ENCODE assay signal across 15 cellular contexts in the genomic region with DNA sequence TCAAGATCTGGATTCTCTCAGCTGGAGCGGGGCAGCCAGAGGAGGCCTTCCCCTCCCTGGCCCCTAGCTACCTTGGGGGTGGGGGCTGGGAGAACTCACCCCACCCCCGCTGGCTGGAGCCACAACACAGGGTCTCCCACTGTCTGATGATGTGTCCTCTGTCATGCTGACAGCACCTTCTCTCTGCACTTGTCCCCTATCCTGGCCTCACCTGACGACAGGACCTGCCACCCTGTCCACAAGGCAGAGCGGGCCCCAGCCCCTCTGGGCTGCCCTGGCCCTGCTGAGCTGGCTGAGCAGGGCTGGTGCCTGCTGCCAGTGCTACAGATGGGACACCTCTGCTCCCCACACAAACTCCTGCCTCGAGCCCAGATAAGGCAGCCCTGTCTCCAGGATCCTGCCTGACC. TPM values are rescaled to one million over a fixed set of nuclear protein-coding genes. Genes with fewer than 3 reads are reported as not detected.
DNase-seq lines count a peak whose midpoint lies in the region; ATAC-seq and TF ChIP-seq lines count a peak whose summit lies in the region.
"Had no signal": no experiment of that assay in that cellular context is flagged by ENCODE, and none has a peak within 500 bp of the region (broad histone marks: within the 10 kb centered on the region; RNA-seq: fewer than 3 reads in every experiment).

No MANE protein-coding gene starts in this region.

- TF ChIP-seq POLR2A in adrenal gland (IDR thresholded peaks at IDR 0.05) (no peak), suprapubic skin (IDR thresholded peaks at IDR 0.05) (no peak)

- H3K4me1 ChIP-seq in HEK293 (ENCODE audit: control insufficient read depth, insufficient read depth, low read length) (no peaks in the 10 kb centered on the region; the same call in 1 of the 2 replicates), adrenal gland (replicated peaks in 1 of 2) (peaks cover 21 to 28% of the 10 kb centered on the region in 2 donors), right cardiac atrium (ENCODE audit: control insufficient read depth, insufficient read depth, low read length) (no peaks in the 10 kb centered on the region), suprapubic skin (peaks cover 36% of the 10 kb centered on the region)

- TF ChIP-seq CTCF in HEK293 (tag by site-specific recombination; IDR thresholded peaks at IDR 0.05): no peak
- no peak for TF ChIP-seq CTCF in adrenal gland (IDR thresholded peaks at IDR 0.05)
- no peak for TF ChIP-seq CTCF in suprapubic skin (IDR thresholded peaks at IDR 0.05)

- intact Hi-C loops in adrenal gland (cut with DNase I) (no loop called here), right cardiac atrium (cut with DNase I) (no loop called here), sciatic nerve (cut with DNase I) (no loop called here)

- H3K4me3 ChIP-seq in HEK293 (ENCODE audit: low read depth, low read length): no peak overlapping the region
- no peak overlapping the region for H3K4me3 ChIP-seq in adrenal gland
- H3K4me3 ChIP-seq in right cardiac atrium (ENCODE audit: low read length): no peak overlapping the region
- H3K4me3 ChIP-seq in suprapubic skin: no peak overlapping the region

- no peak for DNase-seq in adrenal gland
- no peak for DNase-seq in right cardiac atrium
- DNase-seq in sciatic nerve (ENCODE audit: low spot score): no peak
- no peak for DNase-seq in iPS-NIHi7 (ENCODE audit: extremely low spot score)
- DNase-seq in NCI-H1436 (lab: John Stamatoyannopoulos, UW): no peak
- DNase-seq in suprapubic skin (ENCODE audit: low spot score in 2 of 2): no peak
- DNase-seq: activated naive CD4-positive, alpha-beta T cell; NCI-H1092; NCI-H524; stimulated activated CD4-positive, alpha-beta T cell treated with anti-CD3 and anti-CD28 coated beads, Interleukin-4, amount 100 ng/mL, for 1 hour; stimulated activated naive B cell treated with anti-CD40 and anti-IgM and Interleukin-4, amounts not matched to agents 10 μg/mL and 1 μg/mL and 100 μg/mL, for 72 hours; T-helper 9 cell had no signal

- TF ChIP-seq EP300 in suprapubic skin (IDR thresholded peaks at IDR 0.05): no peak

- POLR2A ChIA-PET in HEK293 (lab: Yijun Ruan, JAX): interaction anchor here (0.9 kb wide), 1 partner anchor 127 kb away, joined by 3 read pairs; no protein-coding TSS in a partner anchor

- H3K27ac ChIP-seq in HEK293 (ENCODE audit: extremely low read depth, low read depth, low read length): peak overlapping the region; percentile 28; the same call in 1 of the 2 replicates
- peak overlapping the region in 4 of 5 donors; percentile 57 to 79 (median 72) for H3K27ac ChIP-seq in adrenal gland
- peak overlapping the region; percentile 43 for H3K27ac ChIP-seq in right cardiac atrium (ENCODE audit: low read length)
- H3K27ac ChIP-seq in suprapubic skin: no peak overlapping the region
- H3K27ac ChIP-seq: C4-2B had no signal

- peak in 1 of 2 donors; percentile 2 for ATAC-seq in right cardiac atrium
- ATAC-seq in sciatic nerve: peak; percentile 3
- no peak for ATAC-seq in GM21381 (IDR thresholded peaks at IDR 0.05; ENCODE audit: unreplicated experiment)

- WGBS in adrenal gland, 4 donors: 53 to 65% (median 58%) methylated on average over 5 of the region's 5 CpGs
- WGBS in right cardiac atrium: 65% methylated on average over 5 of the region's 5 CpGs
- WGBS in suprapubic skin: 55% methylated on average over 2 of the region's 5 CpGs

- H3K36me3 ChIP-seq in HEK293 (ENCODE audit: control insufficient read depth in 2 of 2, insufficient read depth in 1 of 2, low read length in 2 of 2): peaks cover 0 to 50% of the 10 kb centered on the region in 2 experiments; a peak in 1 of 3 replicates
- peaks cover 0 to 11% of the 10 kb centered on the region in 2 donors for H3K36me3 ChIP-seq in adrenal gland (replicated peaks in 1 of 2)
- H3K36me3 ChIP-seq in suprapubic skin: peaks cover 15% of the 10 kb centered on the region

- H3K27me3 ChIP-seq in adrenal gland (no peaks in the 10 kb centered on the region), right cardiac atrium (ENCODE audit: control insufficient read depth, insufficient read depth) (no peaks in the 10 kb centered on the region), suprapubic skin (peaks cover 4% of the 10 kb centered on the region)

- CTCF ChIA-PET in HEK293 (lab: Yijun Ruan, JAX): interaction anchor here (0.9 to 2.2 kb wide), 2 partner anchors 10 to 14 kb away, joined by 3 to 6 read pairs; no protein-coding TSS in a partner anchor

- H3K9me3 ChIP-seq in HEK293 (ENCODE audit: control insufficient read depth, insufficient read depth, low read depth, low read length) (no peaks in the 10 kb centered on the region), adrenal gland (replicated peaks in 1 of 3) (no peaks in the 10 kb centered on the region), right cardiac atrium (ENCODE audit: control insufficient read depth, low read length) (no peaks in the 10 kb centered on the region), suprapubic skin (no peaks in the 10 kb centered on the region)

TF ChIP-seq in HEK293, 187 proteins besides CTCF, POLR2A, EP300 and RAD21 (continues in another document):
- TF ChIP-seq, protein P1, sequence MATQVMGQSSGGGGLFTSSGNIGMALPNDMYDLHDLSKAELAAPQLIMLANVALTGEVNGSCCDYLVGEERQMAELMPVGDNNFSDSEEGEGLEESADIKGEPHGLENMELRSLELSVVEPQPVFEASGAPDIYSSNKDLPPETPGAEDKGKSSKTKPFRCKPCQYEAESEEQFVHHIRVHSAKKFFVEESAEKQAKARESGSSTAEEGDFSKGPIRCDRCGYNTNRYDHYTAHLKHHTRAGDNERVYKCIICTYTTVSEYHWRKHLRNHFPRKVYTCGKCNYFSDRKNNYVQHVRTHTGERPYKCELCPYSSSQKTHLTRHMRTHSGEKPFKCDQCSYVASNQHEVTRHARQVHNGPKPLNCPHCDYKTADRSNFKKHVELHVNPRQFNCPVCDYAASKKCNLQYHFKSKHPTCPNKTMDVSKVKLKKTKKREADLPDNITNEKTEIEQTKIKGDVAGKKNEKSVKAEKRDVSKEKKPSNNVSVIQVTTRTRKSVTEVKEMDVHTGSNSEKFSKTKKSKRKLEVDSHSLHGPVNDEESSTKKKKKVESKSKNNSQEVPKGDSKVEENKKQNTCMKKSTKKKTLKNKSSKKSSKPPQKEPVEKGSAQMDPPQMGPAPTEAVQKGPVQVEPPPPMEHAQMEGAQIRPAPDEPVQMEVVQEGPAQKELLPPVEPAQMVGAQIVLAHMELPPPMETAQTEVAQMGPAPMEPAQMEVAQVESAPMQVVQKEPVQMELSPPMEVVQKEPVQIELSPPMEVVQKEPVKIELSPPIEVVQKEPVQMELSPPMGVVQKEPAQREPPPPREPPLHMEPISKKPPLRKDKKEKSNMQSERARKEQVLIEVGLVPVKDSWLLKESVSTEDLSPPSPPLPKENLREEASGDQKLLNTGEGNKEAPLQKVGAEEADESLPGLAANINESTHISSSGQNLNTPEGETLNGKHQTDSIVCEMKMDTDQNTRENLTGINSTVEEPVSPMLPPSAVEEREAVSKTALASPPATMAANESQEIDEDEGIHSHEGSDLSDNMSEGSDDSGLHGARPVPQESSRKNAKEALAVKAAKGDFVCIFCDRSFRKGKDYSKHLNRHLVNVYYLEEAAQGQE (tag by site-specific recombination; IDR thresholded peaks at IDR 0.05): no peak
- TF ChIP-seq SETDB1 (IDR thresholded peaks at IDR 0.05; ENCODE audit: insufficient read length, low read length) (no peak), ZFP69B (tag by site-specific recombination; IDR thresholded peaks at IDR 0.05) (peak; percentile 94), ZBTB17 (tag by site-specific recombination; IDR thresholded peaks at IDR 0.05) (peak; percentile 72)
- TF ChIP-seq, protein P2, sequence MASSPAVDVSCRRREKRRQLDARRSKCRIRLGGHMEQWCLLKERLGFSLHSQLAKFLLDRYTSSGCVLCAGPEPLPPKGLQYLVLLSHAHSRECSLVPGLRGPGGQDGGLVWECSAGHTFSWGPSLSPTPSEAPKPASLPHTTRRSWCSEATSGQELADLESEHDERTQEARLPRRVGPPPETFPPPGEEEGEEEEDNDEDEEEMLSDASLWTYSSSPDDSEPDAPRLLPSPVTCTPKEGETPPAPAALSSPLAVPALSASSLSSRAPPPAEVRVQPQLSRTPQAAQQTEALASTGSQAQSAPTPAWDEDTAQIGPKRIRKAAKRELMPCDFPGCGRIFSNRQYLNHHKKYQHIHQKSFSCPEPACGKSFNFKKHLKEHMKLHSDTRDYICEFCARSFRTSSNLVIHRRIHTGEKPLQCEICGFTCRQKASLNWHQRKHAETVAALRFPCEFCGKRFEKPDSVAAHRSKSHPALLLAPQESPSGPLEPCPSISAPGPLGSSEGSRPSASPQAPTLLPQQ (tag by site-specific recombination; IDR thresholded peaks at IDR 0.05): peak; percentile 95

RNA-seq across cellular contexts. Expression of gene CBARP, which starts 5.6 kb away (rescaled TPM):
- 1 to 10 TPM in 6 of 8 donors, not detected in 2; 1.0 to 5.0 (median 1.8) TPM for total RNA-seq in adrenal gland
- polyA plus RNA-seq in adrenal gland: 1 to 10 TPM in 2 of 3 donors, under 1 TPM in 1; 0.09 to 9.3 (median 2.2) TPM
- 1 to 10 TPM in 3 of 4 donors, under 1 TPM in 1; 0.89 to 2.2 (median 1.5) TPM for total RNA-seq in right cardiac atrium
- polyA plus RNA-seq in right cardiac atrium: 0.97 TPM
- total RNA-seq in sciatic nerve: 2.9 TPM
- total RNA-seq in suprapubic skin: 1 to 10 TPM; 2.9 to 8.6 (median 5.1) TPM

RNA-seq across cellular contexts. Expression of gene ATP5F1D, which starts 9.3 kb away (rescaled TPM):
- total RNA-seq in adrenal gland (100 to 1,000 TPM in 7 of 8 donors, 10 to 100 TPM in 1; 80.2 to 435 (median 229) TPM), right cardiac atrium (100 to 1,000 TPM; 490 to 706 (median 622) TPM), sciatic nerve (90.9 TPM), suprapubic skin (100 to 1,000 TPM; 102 to 205 (median 137) TPM)
- polyA plus RNA-seq in adrenal gland (1,000 to 10,000 TPM in 1 of 3 donors, 100 to 1,000 TPM in 1, 10 to 100 TPM in 1; 15.6 to 1,534 (median 925) TPM), right cardiac atrium (660 TPM)

RNA-seq across cellular contexts. Expression of gene MIDN, which starts 16.1 kb away (rescaled TPM):
- 100 to 1,000 TPM in 5 of 8 donors, 10 to 100 TPM in 3; 20.0 to 189 (median 113) TPM for total RNA-seq in adrenal gland
- 10 to 100 TPM; 15.5 to 73.0 (median 46.8) TPM for polyA plus RNA-seq in adrenal gland
- 100 to 1,000 TPM in 1 of 4 donors, 10 to 100 TPM in 3; 50.2 to 123 (median 62.4) TPM for total RNA-seq in right cardiac atrium
- 45.6 TPM for polyA plus RNA-seq in right cardiac atrium
- total RNA-seq in sciatic nerve: 117 TPM
- 100 to 1,000 TPM in 2 of 4 donors, 10 to 100 TPM in 2; 89.0 to 153 (median 105) TPM for total RNA-seq in suprapubic skin

RNA-seq across cellular contexts. Expression of gene STK11, which starts 26.7 kb away (rescaled TPM):
- total RNA-seq in adrenal gland (100 to 1,000 TPM in 3 of 8 donors, 10 to 100 TPM in 5; 53.5 to 117 (median 93.7) TPM), right cardiac atrium (10 to 100 TPM; 56.9 to 62.0 (median 57.7) TPM), sciatic nerve (57.2 TPM), suprapubic skin (10 to 100 TPM; 62.5 to 76.9 (median 66.4) TPM)
- polyA plus RNA-seq in adrenal gland (100 to 1,000 TPM in 1 of 3 donors, 10 to 100 TPM in 2; 37.8 to 148 (median 94.5) TPM), right cardiac atrium (64.5 TPM)

RNA-seq across cellular contexts. Expression of gene CIRBP, which starts 36.9 kb away (rescaled TPM):
- 1,000 to 10,000 TPM in 1 of 8 donors, 100 to 1,000 TPM in 7; 317 to 1,164 (median 685) TPM for total RNA-seq in adrenal gland
- polyA plus RNA-seq in adrenal gland: 100 to 1,000 TPM; 360 to 990 (median 737) TPM
- 100 to 1,000 TPM; 288 to 417 (median 333) TPM for total RNA-seq in right cardiac atrium
- polyA plus RNA-seq in right cardiac atrium: 370 TPM
- total RNA-seq in sciatic nerve: 550 TPM
- 100 to 1,000 TPM; 338 to 672 (median 451) TPM for total RNA-seq in suprapubic skin
